8 cellular contexts compared by ENCODE assay signal in the genomic region with DNA sequence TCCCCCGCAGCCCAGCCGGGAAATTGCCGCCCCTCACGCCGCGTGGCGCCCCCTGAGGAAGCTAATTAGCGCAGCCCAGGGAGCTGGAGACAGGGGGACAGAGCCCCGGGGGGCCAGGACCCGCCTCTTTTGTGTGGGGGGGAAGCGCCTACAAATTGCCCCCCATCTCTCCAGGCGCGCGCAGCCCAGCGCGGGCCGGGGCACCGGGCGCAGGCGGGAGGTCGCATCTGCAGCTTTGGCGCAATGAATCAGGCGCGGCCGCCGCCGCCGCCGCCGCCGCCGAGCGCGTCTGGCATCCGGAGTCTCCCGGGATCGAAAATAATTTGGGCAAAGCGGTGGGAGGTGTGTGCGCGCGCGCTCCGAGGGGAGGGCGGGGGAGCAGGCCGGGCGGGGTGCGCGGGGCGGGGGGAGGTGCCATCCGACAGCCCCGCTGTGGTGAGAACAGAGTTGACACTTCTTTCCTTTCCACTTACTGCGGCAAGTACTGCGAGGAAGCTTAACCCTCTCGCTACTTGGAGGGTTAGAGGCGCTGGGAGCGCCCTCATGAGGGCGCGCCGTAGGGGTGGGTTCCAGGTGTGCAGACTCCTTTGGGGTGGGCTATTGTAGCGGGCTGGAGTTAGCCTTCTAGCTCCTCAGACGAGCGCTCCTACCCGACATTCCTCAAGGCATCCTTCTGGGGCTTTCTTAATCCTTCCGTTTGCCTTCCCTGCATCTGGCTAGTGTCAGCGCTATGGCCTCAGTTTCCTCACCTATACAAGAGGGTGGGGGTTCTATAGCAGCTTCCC.
DNase-seq lines count a peak whose midpoint lies in the region; ATAC-seq lines count a peak whose summit lies in the region.

No MANE protein-coding gene starts in this region.

- H3K4me3 ChIP-seq in effector memory CD4-positive, alpha-beta T cell (ENCODE audit: insufficient read depth, low read depth, low read length, poor library complexity, severe bottlenecking): peak overlapping the region; percentile 59
- H3K4me3 ChIP-seq in mesodermal cell (ENCODE audit: extremely low read depth, insufficient read depth, low read length, poor library complexity, severe bottlenecking): peak overlapping the region; percentile 39

- no peaks in the 10 kb centered on the region for H3K9me3 ChIP-seq in effector memory CD4-positive, alpha-beta T cell (ENCODE audit: control insufficient read depth, low read length)
- H3K9me3 ChIP-seq in mesodermal cell (ENCODE audit: control insufficient read depth, low read length): no peaks in the 10 kb centered on the region

- H3K27me3 ChIP-seq in effector memory CD4-positive, alpha-beta T cell (replicated peaks; ENCODE audit: control insufficient read depth, insufficient read depth, low read length, poor library complexity, severe bottlenecking): peaks cover 9% of the 10 kb centered on the region

- DNase-seq in AG08396 (ENCODE audit: low spot score): peak; percentile 74
- peak; percentile 74 for DNase-seq in NCI-H2227 (lab: John Stamatoyannopoulos, UW; ENCODE audit: unreplicated experiment)
- peak; percentile 59 to 64 for DNase-seq in activated CD4-positive, alpha-beta T cell treated with anti-CD3 and anti-CD28 coated beads, Interleukin-2, amount 50 U/mL, for 48 hours
- peak; percentile 35 to 51 (median 44) for DNase-seq in effector memory CD4-positive, alpha-beta T cell
- peak; percentile 38 to 71 for DNase-seq in stimulated activated CD8-positive, alpha-beta memory T cell treated with anti-CD3 and anti-CD28 coated beads, Interleukin-7, amount 100 ng/mL, for 4 hours (ENCODE audit: low read depth in 2 of 2)

- H3K36me3 ChIP-seq in effector memory CD4-positive, alpha-beta T cell (ENCODE audit: control insufficient read depth, insufficient read depth, low read length): no peaks in the 10 kb centered on the region
- H3K36me3 ChIP-seq in mesodermal cell (ENCODE audit: control insufficient read depth, insufficient read depth, low read length): no peaks in the 10 kb centered on the region

- peaks cover 23% of the 10 kb centered on the region for H3K4me1 ChIP-seq in effector memory CD4-positive, alpha-beta T cell (ENCODE audit: control insufficient read depth, insufficient read depth, low read length, poor library complexity, severe bottlenecking)
- peaks cover 31% of the 10 kb centered on the region for H3K4me1 ChIP-seq in mesodermal cell (ENCODE audit: control insufficient read depth, insufficient read depth, low read length, poor library complexity, severe bottlenecking)

- ATAC-seq in GM19351 (IDR thresholded peaks at IDR 0.05; ENCODE audit: unreplicated experiment): peak; percentile 45
- ATAC-seq in HG02973 (IDR thresholded peaks at IDR 0.05; ENCODE audit: unreplicated experiment): no peak

- H3K27ac ChIP-seq in effector memory CD4-positive, alpha-beta T cell (ENCODE audit: insufficient read depth, low read length, poor library complexity, severe bottlenecking): no peak overlapping the region
- peak overlapping the region; percentile 96 for H3K27ac ChIP-seq in mesodermal cell (ENCODE audit: low read depth, low read length, severe bottlenecking)

- 2% methylated on average over 13 of the region's 65 CpGs; no CpG with 5 or more reads in 1 of the 2 experiments for WGBS in mesodermal cell (ENCODE audit: insufficient coverage in 2 of 2), 2 experiments
